Comparison of ENCODE assay signal across 15 cellular contexts in genomic region chr3:110821586-110821985, GRCh38.
"Had no signal": no experiment of that assay in that cellular context is flagged by ENCODE, and none has a peak within 500 bp of the region (broad histone marks: within the 10 kb centered on the region; RNA-seq: fewer than 3 reads in every experiment).

No MANE protein-coding gene starts in this region.

- ATAC-seq: activated T-cell treated with anti-CD3 and anti-CD28 coated beads, Interleukin-2, amount 50 U/mL, for 72 hours; gastrocnemius medialis; stimulated activated naive B cell treated with anti-CD40 and anti-IgM and Interleukin-4, amounts not matched to agents 10 μg/mL and 1 μg/mL and 100 μg/mL, for 72 hours had no signal

- H3K4me3 Mint-ChIP-seq: activated T-cell treated with anti-CD3 and anti-CD28 coated beads, Interleukin-2, amount 50 U/mL, for 72 hours; endodermal cell; nephron progenitor cell; stimulated activated naive B cell treated with anti-CD40 and anti-IgM and Interleukin-4, amounts not matched to agents 10 μg/mL and 1 μg/mL and 100 μg/mL, for 72 hours had no signal

- H3K27me3 Mint-ChIP-seq: stimulated activated naive B cell treated with anti-CD40 and anti-IgM and Interleukin-4, amounts not matched to agents 10 μg/mL and 1 μg/mL and 100 μg/mL, for 72 hours had no signal

- H3K9me3 Mint-ChIP-seq: activated T-cell treated with anti-CD3 and anti-CD28 coated beads, Interleukin-2, amount 50 U/mL, for 72 hours had no signal

- DNase-seq: activated CD4-positive, alpha-beta T cell treated with anti-CD3 and anti-CD28 coated beads for 1 hour; activated CD8-positive, alpha-beta memory T cell treated with anti-CD3 and anti-CD28 coated beads for 24 hours; activated effector memory CD4-positive, alpha-beta T cell treated with anti-CD3 and anti-CD28 coated beads, Interleukin-2, amount 50 U/mL, for 16 hours; activated naive CD4-positive, alpha-beta T cell treated with anti-CD3 and anti-CD28 coated beads, Interleukin-2, amount 50 U/mL, for 16 hours; activated T-cell treated with anti-CD3 and anti-CD28 coated beads, Interleukin-2, amount 50 U/mL, for 72 hours; endodermal cell; gastrocnemius medialis; head of caudate nucleus; left ventricle myocardium inferior; nephron progenitor cell; nucleus accumbens; retina; stimulated activated naive B cell treated with anti-CD40 and anti-IgM and Interleukin-4, amounts not matched to agents 10 μg/mL and 1 μg/mL and 100 μg/mL, for 72 hours; thyroid gland; WERI-Rb-1 had no signal

- H3K4me1 Mint-ChIP-seq: endodermal cell; nephron progenitor cell; stimulated activated naive B cell treated with anti-CD40 and anti-IgM and Interleukin-4, amounts not matched to agents 10 μg/mL and 1 μg/mL and 100 μg/mL, for 72 hours had no signal

- H3K36me3 Mint-ChIP-seq: stimulated activated naive B cell treated with anti-CD40 and anti-IgM and Interleukin-4, amounts not matched to agents 10 μg/mL and 1 μg/mL and 100 μg/mL, for 72 hours had no signal

- H3K27ac Mint-ChIP-seq: activated T-cell treated with anti-CD3 and anti-CD28 coated beads, Interleukin-2, amount 50 U/mL, for 72 hours; endodermal cell; nephron progenitor cell; stimulated activated naive B cell treated with anti-CD40 and anti-IgM and Interleukin-4, amounts not matched to agents 10 μg/mL and 1 μg/mL and 100 μg/mL, for 72 hours had no signal
